9 cellular contexts compared by ENCODE assay signal in the genomic region with DNA sequence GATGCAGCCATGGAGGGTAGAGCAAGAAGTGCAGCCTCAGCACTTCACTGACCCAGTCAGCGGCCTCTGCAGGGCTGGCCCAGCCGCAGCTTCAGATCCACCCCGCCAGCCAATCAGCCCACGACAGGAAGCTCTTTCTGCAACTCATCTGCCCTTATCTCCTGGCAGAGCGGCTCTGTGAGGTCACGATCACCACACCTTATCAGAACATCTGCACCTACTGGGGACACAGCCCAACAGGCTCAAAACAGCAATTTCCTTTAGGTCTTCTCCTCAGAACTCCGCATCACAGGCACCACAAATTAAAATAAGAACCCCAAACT.
DNase-seq lines count a peak whose midpoint lies in the region; ATAC-seq and TF ChIP-seq lines count a peak whose summit lies in the region.
"Had no signal": no experiment of that assay in that cellular context is flagged by ENCODE, and none has a peak within 500 bp of the region (broad histone marks: within the 10 kb centered on the region; RNA-seq: fewer than 3 reads in every experiment).

No MANE protein-coding gene starts in this region.

- ATAC-seq in HG03571 (IDR thresholded peaks at IDR 0.05; ENCODE audit: unreplicated experiment) (no peak), GM21737 (IDR thresholded peaks at IDR 0.05; ENCODE audit: unreplicated experiment) (no peak), GM18517 (IDR thresholded peaks at IDR 0.05; ENCODE audit: unreplicated experiment) (no peak)

- no peak overlapping the region for H3K4me3 Mint-ChIP-seq in type B pancreatic cell

- no peak overlapping the region for H3K27ac ChIP-seq in esophagus muscularis mucosa (replicated peaks in 1 of 4)
- H3K27ac ChIP-seq: KMS-11 had no signal

- no peaks in the 10 kb centered on the region for H3K4me1 ChIP-seq in esophagus muscularis mucosa

- peaks cover 6% of the 10 kb centered on the region for H3K27me3 Mint-ChIP-seq in type B pancreatic cell

- H3K27me3 ChIP-seq in esophagus muscularis mucosa = no peaks in the 10 kb centered on the region

- TF ChIP-seq EP300 in esophagus muscularis mucosa (IDR thresholded peaks at IDR 0.05) = no peak

- H3K36me3 Mint-ChIP-seq in type B pancreatic cell = peaks cover 3% of the 10 kb centered on the region

- H3K36me3 ChIP-seq in esophagus muscularis mucosa = no peaks in the 10 kb centered on the region

- H3K27ac Mint-ChIP-seq in type B pancreatic cell = no peak overlapping the region

- TF ChIP-seq CTCF in esophagus muscularis mucosa (IDR thresholded peaks at IDR 0.05) (no peak), type B pancreatic cell (conservative IDR thresholded peaks at IDR 0.05) (no peak)

- no peaks in the 10 kb centered on the region for H3K9me3 ChIP-seq in esophagus muscularis mucosa

- no peak for TF ChIP-seq POLR2A in esophagus muscularis mucosa (IDR thresholded peaks at IDR 0.05; ENCODE audit: low read depth)

- 77% methylated on average over 6 of the region's 7 CpGs for WGBS in esophagus muscularis mucosa

- DNase-seq in OCI-M1 (lab: John Stamatoyannopoulos, UW) (peak; percentile 2), activated T-cell treated with anti-CD3 and anti-CD28 coated beads for 1 hour (ENCODE audit: low read depth) (peak; percentile 49), esophagus muscularis mucosa (ENCODE audit: extremely low spot score) (peak; percentile 92), type B pancreatic cell (ENCODE audit: extremely low spot score, unreplicated experiment) (no peak)
- peak; percentile 17 for DNase-seq in stimulated activated CD8-positive, alpha-beta memory T cell treated with anti-CD3 and anti-CD28 coated beads, Interleukin-15, amount 100 ng/mL, for 24 hours (ENCODE audit: low read depth)

- no peak overlapping the region for H3K4me3 ChIP-seq in esophagus muscularis mucosa

- intact Hi-C loops in esophagus muscularis mucosa (cut with DNase I) = no loop called here

- H3K4me1 Mint-ChIP-seq in type B pancreatic cell (ENCODE audit: unreplicated experiment) = no peaks in the 10 kb centered on the region

- no peaks in the 10 kb centered on the region for H3K9me3 Mint-ChIP-seq in type B pancreatic cell
